In genomic region chr16:58195344-58195743, GRCh38 we compare ENCODE assay signal across 16 cellular contexts.
"Had no signal": no experiment of that assay in that cellular context is flagged by ENCODE, and none has a peak within 500 bp of the region (broad histone marks: within the 10 kb centered on the region; RNA-seq: fewer than 3 reads in every experiment).

No MANE protein-coding gene starts in this region.

- H3K27ac Mint-ChIP-seq: activated CD4-positive, alpha-beta T cell treated with anti-CD3 and anti-CD28 coated beads for 36 hours; activated CD8-positive, alpha-beta T cell treated with anti-CD3 and anti-CD28 coated beads for 36 hours; activated naive CD8-positive, alpha-beta T cell treated with anti-CD3 and anti-CD28 coated beads, Interleukin-2, amount 10 ng/mL, durations not matched to agents 7 days and 5 days had no signal

- H3K9me3 ChIP-seq: esophagus muscularis mucosa, stomach, thoracic aorta had no signal

- ATAC-seq: activated CD4-positive, alpha-beta T cell treated with anti-CD3 and anti-CD28 coated beads for 36 hours; activated CD8-positive, alpha-beta T cell treated with anti-CD3 and anti-CD28 coated beads for 36 hours; left lobe of liver had no signal

- H2AFZ ChIP-seq: parathyroid adenoma had no signal

- H3K27ac ChIP-seq: esophagus muscularis mucosa, parathyroid adenoma, stomach, thoracic aorta, VCaP had no signal

- H3K36me3 ChIP-seq: thoracic aorta had no signal

- H3K9ac ChIP-seq: parathyroid adenoma had no signal

- H3K27me3 ChIP-seq: esophagus muscularis mucosa, stomach had no signal

- H3K4me3 ChIP-seq: esophagus muscularis mucosa, stomach, thoracic aorta had no signal

- H3K4me3 Mint-ChIP-seq: activated naive CD8-positive, alpha-beta T cell treated with anti-CD3 and anti-CD28 coated beads, Interleukin-2, amount 10 ng/mL, durations not matched to agents 7 days and 5 days had no signal

- DNase-seq: activated CD4-positive, alpha-beta T cell treated with anti-CD3 and anti-CD28 coated beads for 36 hours; activated CD8-positive, alpha-beta memory T cell treated with anti-CD3 and anti-CD28 coated beads, Interleukin-2, amount 50 U/mL, for 4 hours; activated CD8-positive, alpha-beta T cell treated with anti-CD3 and anti-CD28 coated beads for 36 hours; activated effector memory CD4-positive, alpha-beta T cell treated with Interleukin-2 at 50 U/mL for 16 hours; activated naive CD8-positive, alpha-beta T cell treated with anti-CD3 and anti-CD28 coated beads, Interleukin-2, amount 10 ng/mL, durations not matched to agents 7 days and 5 days; anterior cingulate cortex; head of caudate nucleus; stimulated activated CD4-positive, alpha-beta T cell treated with anti-CD3 and anti-CD28 coated beads, Interleukin-4, amount 100 ng/mL, for 1 hour; stimulated activated CD8-positive, alpha-beta memory T cell treated with anti-CD3 and anti-CD28 coated beads, Interleukin-4, amount 100 ng/mL, for 48 hours; stomach; SW 1271 had no signal

- H3K9me3 Mint-ChIP-seq: activated CD8-positive, alpha-beta T cell treated with anti-CD3 and anti-CD28 coated beads for 36 hours; activated naive CD8-positive, alpha-beta T cell treated with anti-CD3 and anti-CD28 coated beads, Interleukin-2, amount 10 ng/mL, durations not matched to agents 7 days and 5 days had no signal
